Comparison of ENCODE assay signal across 9 cellular contexts in the genomic region with DNA sequence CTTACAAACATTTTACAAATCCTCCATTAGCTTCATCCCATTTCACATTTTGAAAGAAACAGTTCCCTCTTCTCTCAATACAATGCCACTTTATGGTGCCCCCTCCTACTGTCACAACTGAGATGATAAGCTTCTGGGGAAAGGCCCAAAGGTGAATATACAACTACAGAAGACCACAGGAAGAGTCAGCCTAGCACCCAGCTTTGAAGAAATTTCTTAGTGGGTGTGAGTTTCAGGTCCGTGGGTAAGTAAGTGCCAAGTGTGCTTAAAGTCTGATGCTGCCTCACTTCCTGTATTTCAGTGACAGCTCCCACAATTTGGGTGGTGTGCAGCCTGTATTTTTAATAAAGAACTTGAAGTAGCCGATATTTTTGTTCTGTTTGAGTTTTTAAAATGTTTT.
DNase-seq lines count a peak whose midpoint lies in the region; ATAC-seq, FAIRE-seq and TF ChIP-seq lines count a peak whose summit lies in the region.
"Had no signal": no experiment of that assay in that cellular context is flagged by ENCODE, and none has a peak within 500 bp of the region (broad histone marks: within the 10 kb centered on the region; RNA-seq: fewer than 3 reads in every experiment).

No MANE protein-coding gene starts in this region.

- POLR2A ChIA-PET in IMR-90 (lab: Charles Lee; ENCODE audit: unreplicated experiment): no interaction called here

- peaks cover 23% of the 10 kb centered on the region for H3K4me1 ChIP-seq in IMR-90 (ENCODE audit: control insufficient read depth, insufficient read depth, low read length)
- peaks cover 12 to 20% (median 17%) of the 10 kb centered on the region in 3 donors for H3K4me1 ChIP-seq in pancreas
- H3K4me1 ChIP-seq in trophoblast cell (ENCODE audit: control insufficient read depth in 1 of 2, insufficient read depth in 2 of 2, low read length in 2 of 2): no peaks in the 10 kb centered on the region

- intact Hi-C loops in IMR-90 (cut with micrococcal nuclease) (loop anchor here (5.0 kb wide), 1 partner anchor 67 kb away; the partner anchor contains the start of gene ARHGEF28), pancreas (cut with DNase I) (no loop called here)

- peak overlapping the region; percentile 88; the same call in 1 of the 3 replicates for H2BK15ac ChIP-seq in IMR-90 (ENCODE audit: low read depth, low read length)

- H3K4me3 ChIP-seq in IMR-90 (ENCODE audit: insufficient read depth, low read depth, low read length) (no peak overlapping the region), pancreas (no peak overlapping the region), trophoblast cell (ENCODE audit: low read depth, low read length) (no peak overlapping the region)

- ATAC-seq in HG02571 (IDR thresholded peaks at IDR 0.05; ENCODE audit: unreplicated experiment): peak; percentile 71
- no peak for ATAC-seq in IMR-90 (ENCODE audit: low read depth)
- peak in 3 of 4 donors; percentile 7 to 12 (median 11) for ATAC-seq in pancreas

- H2BK12ac ChIP-seq in trophoblast cell (ENCODE audit: low read length): no peak overlapping the region

- no peak overlapping the region for H4K5ac ChIP-seq in IMR-90 (ENCODE audit: low read depth, low read length)

- H3K56ac ChIP-seq in IMR-90 (ENCODE audit: extremely low read depth, insufficient read depth, low read length): 0 out of 2 replicates have a peak overlapping the region, but pooled peaks have one; percentile 36

- no peak for TF ChIP-seq POLR2A in IMR-90 (IDR thresholded peaks at IDR 0.05; ENCODE audit: low read depth, low read length)

- H3K4me2 ChIP-seq in IMR-90 (ENCODE audit: low read depth, low read length) (no peak overlapping the region), trophoblast cell (ENCODE audit: low read length) (no peak overlapping the region)

- H3K36me3 ChIP-seq in IMR-90 (ENCODE audit: control insufficient read depth, insufficient read depth, low read length): no peaks in the 10 kb centered on the region; the same call in 1 of the 2 replicates
- no peaks in the 10 kb centered on the region for H3K36me3 ChIP-seq in pancreas
- H3K36me3 ChIP-seq in trophoblast cell (ENCODE audit: control insufficient read depth in 1 of 2, insufficient read depth in 2 of 2, low read length in 2 of 2): no peaks in the 10 kb centered on the region

- peaks cover 8 to 73% of the 10 kb centered on the region in 2 experiments; a peak in 3 of 4 replicates for H3K79me1 ChIP-seq in IMR-90 (ENCODE audit: low read depth in 1 of 2, low read length in 2 of 2)
- no peaks in the 10 kb centered on the region for H3K79me1 ChIP-seq in trophoblast cell (ENCODE audit: low read length)

- dilution Hi-C loops in IMR-90 (cut with HindIII; ENCODE audit: low sequenced_read_pairs, unreplicated experiment): no loop called here

- H3K18ac ChIP-seq in IMR-90 (ENCODE audit: low read depth, low read length) (no peak overlapping the region; the same call in 1 of the 2 replicates), trophoblast cell (ENCODE audit: low read length) (no peak overlapping the region)

- FAIRE-seq in pancreas (lab: Jason Lieb, UNC): no peak

- H3K9me3 ChIP-seq in IMR-90 (ENCODE audit: control insufficient read depth, insufficient read depth, low read length) (no peaks in the 10 kb centered on the region), pancreas (no peaks in the 10 kb centered on the region), trophoblast cell (ENCODE audit: insufficient read depth, low read depth, low read length) (no peaks in the 10 kb centered on the region)

- H2BK20ac ChIP-seq in IMR-90 (ENCODE audit: low read depth, low read length): peak overlapping the region; percentile 81

- no peaks in the 10 kb centered on the region for H4K20me1 ChIP-seq in IMR-90 (ENCODE audit: insufficient read depth, low read length)

- TF ChIP-seq RAD21 in IMR-90 (IDR thresholded peaks at IDR 0.05; ENCODE audit: low read length): no peak

- H4K12ac ChIP-seq in trophoblast cell (ENCODE audit: low read depth, low read length): no peak overlapping the region

- CTCF ChIA-PET in IMR-90 (lab: Yijun Ruan, JAX): interaction anchor here (0.6 to 2.2 kb wide), 9 partner anchors 19 to 107 kb away, joined by 3 to 13 read pairs (median 3); partner anchors contain the start of gene ARHGEF28

- peak; percentile 11 for DNase-seq in NK-92 treated with Interleukin-12 subunit alpha and Interleukin-12 subunit beta, amount 100 ng/mL, for 24 hours (lab: John Stamatoyannopoulos, UW)
- no peak for DNase-seq in NK-92 (lab: John Stamatoyannopoulos, UW; ENCODE audit: unreplicated experiment)
- DNase-seq in IMR-90: no peak
- DNase-seq in pancreas: no peak
- DNase-seq in NCI-H128 (lab: John Stamatoyannopoulos, UW; ENCODE audit: unreplicated experiment): no peak
- no peak for DNase-seq in H4 (ENCODE audit: low spot score)
- no peak for DNase-seq in trophoblast cell

- WGBS in IMR-90 (ENCODE audit: extremely low coverage in 2 of 2, insufficient read length in 1 of 2), 2 experiments: 49% methylated on average over 2 of the region's 2 CpGs; no CpG with 5 or more reads in 1 of the 2 experiments
- WGBS in pancreas, 2 donors: 36 to 44% methylated on average over 2 of the region's 2 CpGs
- no CpG with 5 or more reads among the region's 2 CpGs for WGBS in trophoblast cell (ENCODE audit: extremely low coverage, insufficient coverage, insufficient read length)

- H2BK120ac ChIP-seq in IMR-90 (ENCODE audit: low read depth, low read length) (peak overlapping the region; percentile 87), trophoblast cell (ENCODE audit: insufficient read depth, low read length, poor library complexity) (no peak overlapping the region)

- H2BK5ac ChIP-seq in IMR-90 (ENCODE audit: low read depth, low read length, poor library complexity, severe bottlenecking): no peak overlapping the region
- no peak overlapping the region for H2BK5ac ChIP-seq in trophoblast cell (ENCODE audit: low read depth, low read length, poor library complexity)

- H4K8ac ChIP-seq in IMR-90 (ENCODE audit: low read depth in 2 of 2, low read length in 2 of 2) (peak overlapping the region; percentile 25 to 70; a peak in 2 of 4 replicates), trophoblast cell (ENCODE audit: low read depth, low read length) (no peak overlapping the region)

- TF ChIP-seq CTCF in IMR-90 (conservative IDR thresholded peaks at IDR 0.05; ENCODE audit: low read depth, low read length) (no peak), pancreas (IDR thresholded peaks at IDR 0.05) (no peak)

- H2AFZ ChIP-seq in IMR-90 (replicated peaks; ENCODE audit: low read length, poor library complexity) (no peak overlapping the region), trophoblast cell (ENCODE audit: insufficient read depth, low read length, poor library complexity) (no peak overlapping the region)

- no peak overlapping the region for H3K9ac ChIP-seq in IMR-90 (ENCODE audit: low read depth, low read length)
- no peak overlapping the region for H3K9ac ChIP-seq in trophoblast cell (ENCODE audit: low read length)

- H3K27me3 ChIP-seq in IMR-90 (ENCODE audit: control insufficient read depth, insufficient read depth, low read length) (no peaks in the 10 kb centered on the region), pancreas (no peaks in the 10 kb centered on the region), trophoblast cell (ENCODE audit: insufficient read depth, low read length) (no peaks in the 10 kb centered on the region)

- 0 out of 2 replicates have a peak overlapping the region, but pooled peaks have one; percentile 10 for H3K23ac ChIP-seq in IMR-90 (ENCODE audit: low read depth, low read length)
- H3K23ac ChIP-seq in trophoblast cell (ENCODE audit: low read length): no peak overlapping the region

- 0 out of 2 replicates have a peak overlapping the region, but pooled peaks have one; percentile 15 for H2AK5ac ChIP-seq in IMR-90 (ENCODE audit: low read depth, low read length)
- H2AK5ac ChIP-seq in trophoblast cell (ENCODE audit: low read length): no peak overlapping the region

- H3K14ac ChIP-seq in IMR-90 (replicated peaks; ENCODE audit: low read depth, low read length) (peak overlapping the region; percentile 67; the same call in 1 of the 2 replicates), trophoblast cell (ENCODE audit: low read length) (no peak overlapping the region)

- in situ Hi-C loops in IMR-90 (cut with MboI; ENCODE audit: low sequenced_read_pairs): no loop called here

- no TSS peak for BruUV-seq in IMR-90 (replicated peaks; lab: Mats Ljungman, UMichigan)

- peak overlapping the region; percentile 13; the same call in 1 of the 2 replicates for H4K91ac ChIP-seq in IMR-90 (ENCODE audit: insufficient read depth, low read depth, low read length)
- H4K91ac ChIP-seq in trophoblast cell (ENCODE audit: low read depth, low read length): no peak overlapping the region

- no peak overlapping the region for H2AK9ac ChIP-seq in IMR-90 (replicated peaks; ENCODE audit: low read depth, low read length, poor library complexity)

- H3K9me1 ChIP-seq in IMR-90 (ENCODE audit: insufficient read depth, low read length): peaks cover 20% of the 10 kb centered on the region

- H3K79me2 ChIP-seq in trophoblast cell (ENCODE audit: control insufficient read depth, insufficient read depth, low read length, poor library complexity): no peaks in the 10 kb centered on the region

- peak overlapping the region; percentile 87 for H3K4ac ChIP-seq in IMR-90 (ENCODE audit: low read depth, low read length)
- no peak overlapping the region for H3K4ac ChIP-seq in trophoblast cell (ENCODE audit: low read depth, low read length)

- H3K27ac ChIP-seq in IMR-90 (ENCODE audit: insufficient read depth, low read length) (no peak overlapping the region), pancreas (peak overlapping the region in 1 of 4 donors; percentile 29), trophoblast cell (ENCODE audit: low read depth, low read length) (no peak overlapping the region)
- H3K27ac ChIP-seq: 22Rv1 had no signal

TF ChIP-seq in IMR-90, 13 proteins besides CTCF, POLR2A, EP300 and RAD21 (continues in another document):
- no peak for TF ChIP-seq MXI1 (IDR thresholded peaks at IDR 0.05; ENCODE audit: borderline replicate concordance, low read depth, low read length)
- TF ChIP-seq SMC3 (IDR thresholded peaks at IDR 0.05; ENCODE audit: low read depth, low read length): no peak
- no peak for TF ChIP-seq MAZ (IDR thresholded peaks at IDR 0.05; ENCODE audit: borderline replicate concordance, low read depth, low read length)
- no peak for TF ChIP-seq MAFK (IDR thresholded peaks at IDR 0.05; ENCODE audit: low read depth, low read length)
- TF ChIP-seq ELK1 (IDR thresholded peaks at IDR 0.05; ENCODE audit: borderline replicate concordance, low read depth, low read length): no peak
- TF ChIP-seq FOS (IDR thresholded peaks at IDR 0.05; ENCODE audit: low read depth, low read length): no peak
- no peak for TF ChIP-seq CEBPB (IDR thresholded peaks at IDR 0.05; ENCODE audit: low read depth, low read length)
